8 cellular contexts compared by ENCODE assay signal in genomic region chr2:70089220-70089945, GRCh38. TPM values are rescaled to one million over a fixed set of nuclear protein-coding genes. Genes with fewer than 3 reads are reported as not detected.
DNase-seq lines count a peak whose midpoint lies in the region; ATAC-seq and TF ChIP-seq lines count a peak whose summit lies in the region.

No MANE protein-coding gene starts in this region.

- CTCF ChIA-PET in BJ (lab: Yijun Ruan, JAX): interaction anchor here (0.8 to 2.0 kb wide), 2 partner anchors 54 to 175 kb away, joined by 3 to 9 read pairs; partner anchors contain the start of gene MXD1
- CTCF ChIA-PET in SK-N-SH (lab: Yijun Ruan, JAX): interaction anchor here (0.6 to 1.7 kb wide), 4 partner anchors 19 to 274 kb away, joined by 4 to 8 read pairs (median 6); partner anchors contain the start of gene MXD1
- CTCF ChIA-PET in naive thymus-derived CD4-positive, alpha-beta T cell (lab: Charles Lee): interaction anchor here (0.6 to 3.8 kb wide), 9 partner anchors 17 to 53 kb away, joined by 3 to 30 read pairs (median 4); no protein-coding TSS in a partner anchor

- H3K9ac ChIP-seq in SK-N-SH (peak overlapping the region; percentile 100), duodenal mucosa (ENCODE audit: low read depth in 1 of 2, low read length in 2 of 2) (peak overlapping the region; percentile 97 to 100)

- peak overlapping the region; percentile 98 for H3K4me2 ChIP-seq in SK-N-SH

- TF ChIP-seq POLR2A in vagina (IDR thresholded peaks at IDR 0.05): no peak

- WGBS in SK-N-SH (ENCODE audit: low lambda C conversion rate): 33% methylated on average over 11 of the region's 11 CpGs

- peaks cover 21 to 27% of the 10 kb centered on the region in 2 experiments; a peak in 3 of 4 replicates for H3K4me1 ChIP-seq in SK-N-SH (ENCODE audit: control insufficient read depth in 1 of 2, insufficient read depth in 2 of 2, low read depth in 1 of 2, low read length in 1 of 2)
- peaks cover 34 to 43% of the 10 kb centered on the region in 2 donors for H3K4me1 ChIP-seq in duodenal mucosa (ENCODE audit: control insufficient read depth in 1 of 2, insufficient read depth in 2 of 2, low read length in 2 of 2)
- H3K4me1 ChIP-seq in naive thymus-derived CD4-positive, alpha-beta T cell (ENCODE audit: control insufficient read depth in 2 of 2, insufficient read depth in 2 of 2, low read length in 2 of 2): peaks cover 47 to 50% of the 10 kb centered on the region in 2 donors
- H3K4me1 ChIP-seq in vagina: peaks cover 46% of the 10 kb centered on the region

- H3K36me3 ChIP-seq in BJ (ENCODE audit: control insufficient read depth, insufficient read depth, low read length): peaks cover 4% of the 10 kb centered on the region; the same call in 1 of the 2 replicates
- H3K36me3 ChIP-seq in SK-N-SH (replicated peaks in 1 of 2; ENCODE audit: control insufficient read depth in 1 of 2, insufficient read depth in 2 of 2, low read length in 1 of 2): peaks cover 21 to 34% of the 10 kb centered on the region in 2 experiments
- H3K36me3 ChIP-seq in duodenal mucosa (ENCODE audit: control insufficient read depth in 1 of 2, insufficient read depth in 2 of 2, low read length in 2 of 2): peaks cover 0 to 6% of the 10 kb centered on the region in 2 donors
- H3K36me3 ChIP-seq in naive thymus-derived CD4-positive, alpha-beta T cell (ENCODE audit: control insufficient read depth in 2 of 3, insufficient read depth in 3 of 3, low read length in 3 of 3): peaks cover 0 to 13% (median 4%) of the 10 kb centered on the region in 3 experiments
- peaks cover 0 to 6% of the 10 kb centered on the region in 2 donors for H3K36me3 ChIP-seq in vagina

- peaks cover 42 to 67% (median 54%) of the 10 kb centered on the region in 7 donors for H3K4me1 Mint-ChIP-seq in naive thymus-derived CD4-positive, alpha-beta T cell

- H3K9me3 ChIP-seq in SK-N-SH (no peaks in the 10 kb centered on the region), duodenal mucosa (ENCODE audit: control insufficient read depth in 1 of 2, low read length in 2 of 2) (no peaks in the 10 kb centered on the region), vagina (no peaks in the 10 kb centered on the region)
- H3K9me3 ChIP-seq in naive thymus-derived CD4-positive, alpha-beta T cell (ENCODE audit: control insufficient read depth in 2 of 3, low read length in 3 of 3): no peaks in the 10 kb centered on the region

- no peak for TF ChIP-seq CTCF in BJ (IDR thresholded peaks at IDR 0.05; ENCODE audit: insufficient read depth, low read depth, low read length)
- TF ChIP-seq CTCF in HFF-Myc (IDR thresholded peaks at IDR 0.05; ENCODE audit: low read depth, low read length, missing control alignments): no peak
- TF ChIP-seq CTCF in SK-N-SH (IDR thresholded peaks at IDR 0.05): no peak
- no peak for TF ChIP-seq CTCF in vagina (IDR thresholded peaks at IDR 0.05)

- peaks cover 0 to 10% (median 0%) of the 10 kb centered on the region in 11 donors for H3K9me3 Mint-ChIP-seq in naive thymus-derived CD4-positive, alpha-beta T cell

- H3K9me2 ChIP-seq in SK-N-SH: no peaks in the 10 kb centered on the region

- H3K79me2 ChIP-seq in SK-N-SH (ENCODE audit: insufficient read depth): peaks cover 40% of the 10 kb centered on the region

- POLR2A ChIA-PET in BJ (lab: Charles Lee) (interaction anchor here (0.6 to 1.4 kb wide), 4 partner anchors 27 to 204 kb away, joined by 3 to 16 read pairs (median 4); no protein-coding TSS in a partner anchor), SK-N-SH (lab: Yijun Ruan, JAX) (interaction anchor here (0.8 to 4.1 kb wide), 8 partner anchors 12 to 175 kb away, joined by 3 to 36 read pairs (median 4); partner anchors contain the start of genes C2orf42 and MXD1)
- POLR2A ChIA-PET in naive thymus-derived CD4-positive, alpha-beta T cell (lab: Charles Lee): interaction anchor here (1.4 to 29.1 kb wide), 7 partner anchors 8 to 204 kb away, joined by 5 to 1973 read pairs (median 172); partner anchors contain the start of genes MXD1 and SNRPG

- H4K20me1 ChIP-seq in SK-N-SH (ENCODE audit: insufficient read depth): peaks cover 9% of the 10 kb centered on the region

- DNase-seq in BJ (ENCODE audit: low read depth) (no peak), HFF-Myc (ENCODE audit: extremely low read depth, low read depth) (no peak), SK-N-SH (peak; percentile 54), vagina (ENCODE audit: extremely low spot score in 2 of 2) (no peak), SW 1271 (lab: John Stamatoyannopoulos, UW) (no peak), NOMO-1 treated with DMSO at 0.1 percent for 48 hours (lab: John Stamatoyannopoulos, UW; ENCODE audit: unreplicated experiment) (no peak)
- peak in 3 of 9 donors; percentile 29 to 37 (median 31) for DNase-seq in naive thymus-derived CD4-positive, alpha-beta T cell

- no peak for TF ChIP-seq EP300 in SK-N-SH (IDR thresholded peaks at IDR 0.05; ENCODE audit: borderline replicate concordance in 1 of 2, low read depth in 1 of 2, low read length in 1 of 2)

- peaks cover 25% of the 10 kb centered on the region for H3F3A ChIP-seq in SK-N-SH (replicated peaks; ENCODE audit: insufficient read depth)

- peak overlapping the region; percentile 100 for H3K27ac ChIP-seq in SK-N-SH (ENCODE audit: low read depth in 2 of 2, low read length in 1 of 2)
- H3K27ac ChIP-seq in duodenal mucosa (ENCODE audit: low read depth, low read length): peak overlapping the region; percentile 45
- peak overlapping the region; percentile 100 for H3K27ac ChIP-seq in naive thymus-derived CD4-positive, alpha-beta T cell (ENCODE audit: low read depth, low read length)
- peak overlapping the region; percentile 100 for H3K27ac ChIP-seq in vagina

- no peak for ATAC-seq in naive thymus-derived CD4-positive, alpha-beta T cell

- H3K4me3 Mint-ChIP-seq in naive thymus-derived CD4-positive, alpha-beta T cell: peak overlapping the region; percentile 91 to 98 (median 96)

- H3K4me3 ChIP-seq in BJ (ENCODE audit: low read depth, low read length) (peak overlapping the region; percentile 82), HFF-Myc (replicated peaks; ENCODE audit: low read depth, low read length) (peak overlapping the region; percentile 96), SK-N-SH (ENCODE audit: low read depth in 2 of 2, low read length in 1 of 2) (peak overlapping the region; percentile 78 to 97), duodenal mucosa (ENCODE audit: low read depth in 1 of 2, low read length in 2 of 2) (peak overlapping the region; percentile 94 to 96), vagina (peak overlapping the region; percentile 91 to 97)
- H3K4me3 ChIP-seq in naive thymus-derived CD4-positive, alpha-beta T cell (ENCODE audit: low read length): peak overlapping the region; percentile 71

- peaks cover 5 to 52% (median 25%) of the 10 kb centered on the region in 5 donors for H3K36me3 Mint-ChIP-seq in naive thymus-derived CD4-positive, alpha-beta T cell

- H3K27me3 Mint-ChIP-seq in naive thymus-derived CD4-positive, alpha-beta T cell: peaks cover 0 to 4% (median 0%) of the 10 kb centered on the region in 5 donors

- TF ChIP-seq RAD21 in SK-N-SH (IDR thresholded peaks at IDR 0.05; ENCODE audit: low read length): no peak

- peak overlapping the region; percentile 97 to 100 (median 100) for H3K27ac Mint-ChIP-seq in naive thymus-derived CD4-positive, alpha-beta T cell

- intact Hi-C loops in naive thymus-derived CD4-positive, alpha-beta T cell (cut with micrococcal nuclease): loop anchor here (2.0 to 10.0 kb wide), 5 partner anchors 43 to 445 kb away; partner anchors contain the start of genes AAK1 (in 1 of the 2), SNRPG (in 1 of the 2) and TIA1 (in 1 of the 2)
- intact Hi-C loops in vagina (cut with DNase I): loop anchor here (5.0 kb wide), 1 partner anchor 177 kb away; no protein-coding TSS in a partner anchor

- H3K27me3 ChIP-seq in BJ (ENCODE audit: control insufficient read depth, insufficient read depth, low read length) (no peaks in the 10 kb centered on the region), SK-N-SH (ENCODE audit: insufficient read depth) (no peaks in the 10 kb centered on the region), duodenal mucosa (ENCODE audit: control insufficient read depth in 1 of 2, insufficient read depth in 2 of 2, low read length in 2 of 2) (no peaks in the 10 kb centered on the region), vagina (no peaks in the 10 kb centered on the region)
- H3K27me3 ChIP-seq in naive thymus-derived CD4-positive, alpha-beta T cell (ENCODE audit: control insufficient read depth in 2 of 2, insufficient read depth in 2 of 2, low read length in 2 of 2): no peaks in the 10 kb centered on the region

- no peak overlapping the region for H2AFZ ChIP-seq in SK-N-SH (ENCODE audit: low read depth)

TF ChIP-seq in SK-N-SH, 30 proteins besides CTCF, POLR2A, EP300 and RAD21:
- TF ChIP-seq GABPA (IDR thresholded peaks at IDR 0.05; ENCODE audit: low read depth) (no peak), MXI1 (IDR thresholded peaks at IDR 0.05; ENCODE audit: low read depth, low read length) (peak; percentile 41; the same call in 1 of the 2 replicates)

RNA-seq across cellular contexts. Expression of gene PCBP1, which starts 2.1 kb away (rescaled TPM):
- polyA plus RNA-seq in BJ (2011; rRNA removed): 59.2 and 87.4 TPM in 2 replicates
- 53.5 and 82.0 TPM in 2 replicates for polyA minus RNA-seq in BJ (2011; rRNA and poly(A)+ RNA removed)
- 60.7 and 94.0 TPM in 2 replicates for polyA plus RNA-seq in SK-N-SH (2012; rRNA removed)
- 79.9 and 99.1 TPM in 2 replicates for polyA plus RNA-seq in SK-N-SH (2012; cell fraction: cytosol; rRNA removed)
- 61.4 and 69.9 TPM in 2 replicates for polyA plus RNA-seq in SK-N-SH (2012; cell fraction: nucleus; rRNA removed)
- 100 to 1,000 TPM; 257 to 487 (median 368) TPM for total RNA-seq in naive thymus-derived CD4-positive, alpha-beta T cell
- polyA plus RNA-seq in naive thymus-derived CD4-positive, alpha-beta T cell: 100 to 1,000 TPM; 178 to 198 TPM
- 210 TPM for total RNA-seq in vagina

Comparison
In these comparisons a context has a peak if more than half of its experiments do, and no peak if none do; other contexts are left out.
1. H3K27ac ChIP-seq: peak in every context shown above with its lines; median percentile 100 in SK-N-SH; 100 in naive thymus-derived CD4-positive, alpha-beta T cell; 100 in vagina; 45 in duodenal mucosa.